In the genomic region with DNA sequence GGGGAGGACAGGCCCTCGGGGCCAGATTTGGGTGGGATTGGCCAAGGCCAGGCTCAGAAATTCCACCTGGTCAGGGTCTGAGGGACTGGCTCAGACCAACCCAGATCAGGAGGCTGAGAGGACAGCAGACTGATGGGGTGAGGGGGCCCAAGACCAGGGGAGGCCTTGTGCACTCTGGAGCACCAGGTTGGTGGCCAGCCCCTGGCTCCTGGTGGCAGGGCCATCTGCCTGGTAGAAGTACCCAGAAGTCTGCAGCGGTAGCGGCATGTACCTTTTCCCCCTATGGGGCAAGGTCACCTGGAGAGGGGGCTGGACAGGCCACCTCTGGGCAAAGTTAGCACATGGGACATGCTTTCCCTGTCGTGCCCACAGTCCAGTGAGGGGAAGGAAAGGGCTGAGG, we compare ENCODE assay signal across 16 cellular contexts. TPM values are rescaled to one million over a fixed set of nuclear protein-coding genes. Genes with fewer than 3 reads are reported as not detected.
DNase-seq lines count a peak whose midpoint lies in the region; ATAC-seq and TF ChIP-seq lines count a peak whose summit lies in the region.
"Had no signal": no experiment of that assay in that cellular context is flagged by ENCODE, and none has a peak within 500 bp of the region (broad histone marks: within the 10 kb centered on the region; RNA-seq: fewer than 3 reads in every experiment).

No MANE protein-coding gene starts in this region.

- H3K4me1 ChIP-seq in right atrium auricular region, result no peaks in the 10 kb centered on the region
- H3K4me1 ChIP-seq in neuronal stem cell (ENCODE audit: control insufficient read depth in 2 of 2, insufficient read depth in 1 of 2, low read depth in 1 of 2, low read length in 2 of 2), result no peaks in the 10 kb centered on the region
- H3K4me1 ChIP-seq in suprapubic skin, result no peaks in the 10 kb centered on the region
- H3K4me1 ChIP-seq: HAP-1 had no signal

- H3K27me3 ChIP-seq in right atrium auricular region (no peaks in the 10 kb centered on the region), neuronal stem cell (ENCODE audit: control insufficient read depth in 3 of 3, insufficient read depth in 3 of 3, low read depth in 1 of 3, low read length in 3 of 3) (peaks cover 0 to 12% (median 0%) of the 10 kb centered on the region in 3 experiments), suprapubic skin (peaks cover 7% of the 10 kb centered on the region)

- intact Hi-C loops in Right ventricle myocardium superior (cut with DNase I), result no loop called here

- H3K9ac ChIP-seq in neuronal stem cell (ENCODE audit: low read depth, low read length, poor library complexity), result no peak overlapping the region
- H3K9ac ChIP-seq: BLaER1 treated with 17β-estradiol and CSF1 and Interleukin-3, amounts not matched to agents 10 nM and 100 nM had no signal

- H3K36me3 ChIP-seq in right atrium auricular region (no peaks in the 10 kb centered on the region), neuronal stem cell (replicated peaks in 1 of 2; ENCODE audit: control insufficient read depth in 2 of 2, insufficient read depth in 2 of 2, low read length in 2 of 2) (no peaks in the 10 kb centered on the region), suprapubic skin (no peaks in the 10 kb centered on the region)
- H3K36me3 ChIP-seq: BLaER1 treated with 17β-estradiol and CSF1 and Interleukin-3, amounts not matched to agents 10 nM and 100 nM; HAP-1 had no signal

- no peak overlapping the region for H3K4me2 ChIP-seq in neuronal stem cell (ENCODE audit: insufficient read depth, low read length, poor library complexity, severe bottlenecking)
- H3K4me2 ChIP-seq: BLaER1 treated with 17β-estradiol and CSF1 and Interleukin-3, amounts not matched to agents 10 nM and 100 nM; GM23338 had no signal

- H2BK15ac ChIP-seq in neuronal stem cell (ENCODE audit: low read length), result no peak overlapping the region

- H2BK5ac ChIP-seq in neuronal stem cell (ENCODE audit: low read length), result no peak overlapping the region

- TF ChIP-seq EP300 in suprapubic skin (IDR thresholded peaks at IDR 0.05), result no peak

- no CpG with 5 or more reads among the region's 4 CpGs for WGBS in neuronal stem cell (ENCODE audit: extremely low coverage in 2 of 2, insufficient read length in 2 of 2, insufficient replicate concordance in 1 of 2), 2 donors
- WGBS in suprapubic skin, result 83% methylated on average over 1 of the region's 4 CpGs

- no peaks in the 10 kb centered on the region for H3K36me3 Mint-ChIP-seq in chondrocyte (ENCODE audit: low read depth)
- H3K36me3 Mint-ChIP-seq: CD4-positive, alpha-beta memory T cell had no signal

- H3K27ac ChIP-seq in right atrium auricular region (no peak overlapping the region), neuronal stem cell (replicated peaks; ENCODE audit: low read length) (no peak overlapping the region), suprapubic skin (no peak overlapping the region)
- H3K27ac ChIP-seq: BLaER1 treated with 17β-estradiol and CSF1 and Interleukin-3, amounts not matched to agents 10 nM and 100 nM had no signal

- no peak for ATAC-seq in Right ventricle myocardium superior (ENCODE audit: poor library complexity)
- ATAC-seq: GM23338 had no signal

- no peaks in the 10 kb centered on the region for H3K79me1 ChIP-seq in neuronal stem cell (ENCODE audit: low read depth, low read length)

- H3K9me3 Mint-ChIP-seq in chondrocyte (ENCODE audit: low read depth), result no peaks in the 10 kb centered on the region
- H3K9me3 Mint-ChIP-seq: CD4-positive, alpha-beta memory T cell; GM23338 had no signal

- H3K4me3 Mint-ChIP-seq in chondrocyte (ENCODE audit: unreplicated experiment), result no peak overlapping the region
- H3K4me3 Mint-ChIP-seq: CD4-positive, alpha-beta memory T cell; GM23338 had no signal

- no peak overlapping the region for H4K91ac ChIP-seq in neuronal stem cell (ENCODE audit: low read depth, low read length, poor library complexity)

- no peak overlapping the region for H2BK12ac ChIP-seq in neuronal stem cell (ENCODE audit: low read length)

- H3K14ac ChIP-seq in neuronal stem cell (ENCODE audit: low read length), result no peak overlapping the region

- TF ChIP-seq POLR2A in suprapubic skin (IDR thresholded peaks at IDR 0.05), result no peak

- H4K8ac ChIP-seq in neuronal stem cell (ENCODE audit: low read depth, low read length), result no peak overlapping the region

- H3K9me3 ChIP-seq in right atrium auricular region (no peaks in the 10 kb centered on the region), neuronal stem cell (replicated peaks in 1 of 2; ENCODE audit: control insufficient read depth in 2 of 2, insufficient read depth in 1 of 2, low read depth in 1 of 2, low read length in 2 of 2) (no peaks in the 10 kb centered on the region), suprapubic skin (no peaks in the 10 kb centered on the region)
- H3K9me3 ChIP-seq: BLaER1 treated with 17β-estradiol and CSF1 and Interleukin-3, amounts not matched to agents 10 nM and 100 nM; HAP-1 had no signal

- H3K23ac ChIP-seq in neuronal stem cell (ENCODE audit: low read depth, low read length, poor library complexity), result no peak overlapping the region

- no peaks in the 10 kb centered on the region for H3K4me1 Mint-ChIP-seq in chondrocyte (ENCODE audit: low read depth)
- H3K4me1 Mint-ChIP-seq: CD4-positive, alpha-beta memory T cell; GM23338 had no signal

- H3K27ac Mint-ChIP-seq in chondrocyte (ENCODE audit: unreplicated experiment), result no peak overlapping the region
- H3K27ac Mint-ChIP-seq: GM23338 had no signal

- no peak for TF ChIP-seq CTCF in right atrium auricular region (IDR thresholded peaks at IDR 0.05)
- TF ChIP-seq CTCF in chondrocyte (IDR thresholded peaks at IDR 0.05), result no peak
- TF ChIP-seq CTCF in suprapubic skin (IDR thresholded peaks at IDR 0.05), result no peak

- no peak overlapping the region for H2AK5ac ChIP-seq in neuronal stem cell (ENCODE audit: low read depth, low read length)

- DNase-seq in Right ventricle myocardium superior (peak; percentile 21), right atrium auricular region (ENCODE audit: low spot score) (no peak), chondrocyte (ENCODE audit: low spot score) (peak; percentile 59), neuronal stem cell (ENCODE audit: low spot score) (no peak), suprapubic skin (ENCODE audit: low spot score in 2 of 2) (peak; percentile 48 to 67), AML-193 (lab: John Stamatoyannopoulos, UW) (no peak), globus pallidus (ENCODE audit: low spot score) (no peak), NCI-H1048 (lab: John Stamatoyannopoulos, UW) (no peak)
- DNase-seq: 8988T; CD4-positive, alpha-beta memory T cell; DMS153; DMS79 treated with DMSO at 0.1 percent for 48 hours; EL had no signal

- peak overlapping the region; percentile 33 for H3K18ac ChIP-seq in neuronal stem cell (ENCODE audit: low read length)

- no peak overlapping the region for H3K4ac ChIP-seq in neuronal stem cell (ENCODE audit: low read length)

- no peak overlapping the region for H2AFZ ChIP-seq in neuronal stem cell (ENCODE audit: low read length)
- H2AFZ ChIP-seq: GM23338 had no signal

- H3K4me3 ChIP-seq in right atrium auricular region (no peak overlapping the region), neuronal stem cell (ENCODE audit: low read length in 2 of 2) (no peak overlapping the region), suprapubic skin (no peak overlapping the region)
- H3K4me3 ChIP-seq: BLaER1 treated with 17β-estradiol and CSF1 and Interleukin-3, amounts not matched to agents 10 nM and 100 nM; GM23338; HAP-1 had no signal

- no peak overlapping the region for H2BK120ac ChIP-seq in neuronal stem cell (ENCODE audit: low read depth, low read length)

- peaks cover 4% of the 10 kb centered on the region for H3K27me3 Mint-ChIP-seq in chondrocyte (ENCODE audit: low read depth)
- H3K27me3 Mint-ChIP-seq: CD4-positive, alpha-beta memory T cell had no signal

RNA-seq across cellular contexts. Expression of a gene that starts 21.2 kb away (rescaled TPM):
- 33.2 TPM for total RNA-seq in Right ventricle myocardium superior
- total RNA-seq in right atrium auricular region, result 10 to 100 TPM; 41.3 to 73.9 TPM
- 44.4 to 65.3 TPM (median 61.6 TPM) in 3 replicates for total RNA-seq in chondrocyte
- polyA plus RNA-seq in neuronal stem cell (2013, experiment 1 of 2), result 196 TPM
- 192 TPM for polyA plus RNA-seq in neuronal stem cell (2013, experiment 2 of 2)
- 10 to 100 TPM; 16.5 to 76.6 (median 40.8) TPM for total RNA-seq in suprapubic skin

Comparison
In these comparisons a context has a peak if more than half of its experiments do, and no peak if none do; other contexts are left out.
1. DNase-seq: peak in Right ventricle myocardium superior (single experiment), chondrocyte (single experiment) and suprapubic skin (2 of 2); none in right atrium auricular region (single experiment), neuronal stem cell (single experiment), AML-193 (0 of 2), globus pallidus (single experiment) and NCI-H1048 (single experiment).